1 cellular context compared by ENCODE assay signal in genomic region chr16:46690281-46691178, GRCh38.
TF ChIP-seq lines count a peak whose summit lies in the region.

No MANE protein-coding gene starts in this region.

TF ChIP-seq in HepG2, 621 proteins besides CTCF, POLR2A, EP300 and RAD21 (continued from another document and continues in another):
- TF ChIP-seq ZNF513 (CRISPR knock-in tag; conservative IDR thresholded peaks at IDR 0.05) (no peak), PBX3 (CRISPR knock-in tag; IDR thresholded peaks at IDR 0.05; ENCODE audit: borderline replicate concordance) (no peak), CCAR2 (optimal IDR thresholded peaks at IDR 0.05; ENCODE audit: low read depth, low read length) (no peak), MAFF (IDR thresholded peaks at IDR 0.05; ENCODE audit: low read depth, low read length) (no peak), ZSCAN21 (CRISPR knock-in tag; IDR thresholded peaks at IDR 0.05; ENCODE audit: borderline replicate concordance) (peak; percentile 86; the same call in 1 of the 2 replicates), ZSCAN30 (CRISPR knock-in tag; IDR thresholded peaks at IDR 0.05) (no peak), ZBTB7B (CRISPR knock-in tag; IDR thresholded peaks at IDR 0.05) (0 out of 2 replicates have a peak, but pooled peaks have one; percentile 72), RNF2 (conservative IDR thresholded peaks at IDR 0.05; ENCODE audit: low read depth) (no peak), BATF2 (CRISPR knock-in tag; IDR thresholded peaks at IDR 0.05) (0 out of 2 replicates have a peak, but pooled peaks have one; percentile 12), ZNF691 (CRISPR knock-in tag; IDR thresholded peaks at IDR 0.05; ENCODE audit: borderline replicate concordance, low read depth) (peak; percentile 77; the same call in 1 of the 2 replicates), TCF7 (IDR thresholded peaks at IDR 0.05; ENCODE audit: low read depth) (no peak), ZBTB10 (CRISPR knock-in tag; IDR thresholded peaks at IDR 0.05; ENCODE audit: borderline replicate concordance) (no peak), ZNF883 (CRISPR knock-in tag; IDR thresholded peaks at IDR 0.05; ENCODE audit: not compliant biosample characterization) (no peak), ZNF879 (CRISPR knock-in tag; IDR thresholded peaks at IDR 0.05) (no peak), KAT7 (CRISPR knock-in tag; IDR thresholded peaks at IDR 0.05; ENCODE audit: borderline replicate concordance) (peak; percentile 48; the same call in 1 of the 2 replicates), TAF15 (IDR thresholded peaks at IDR 0.05; ENCODE audit: low read depth, low read length, poor library complexity, severe bottlenecking) (no peak), CEBPZ (IDR thresholded peaks at IDR 0.05; ENCODE audit: low read length) (no peak), PRDM4 (CRISPR knock-in tag; IDR thresholded peaks at IDR 0.05; ENCODE audit: borderline replicate concordance) (no peak), ZNF441 (CRISPR knock-in tag; IDR thresholded peaks at IDR 0.05; ENCODE audit: borderline replicate concordance) (0 out of 2 replicates have a peak, but pooled peaks have one; percentile 48), ATF1 (CRISPR knock-in tag; IDR thresholded peaks at IDR 0.05) (no peak), TEF (CRISPR knock-in tag; IDR thresholded peaks at IDR 0.05) (no peak), ZNF7 (CRISPR knock-in tag; IDR thresholded peaks at IDR 0.05) (no peak), ZNF780A (CRISPR knock-in tag; IDR thresholded peaks at IDR 0.05) (no peak), KDM5A (IDR thresholded peaks at IDR 0.05; ENCODE audit: borderline replicate concordance, low read length) (no peak), FOXK2 (IDR thresholded peaks at IDR 0.05) (0 out of 2 replicates have a peak, but pooled peaks have one; percentile 25), GFI1 (CRISPR knock-in tag; IDR thresholded peaks at IDR 0.05; ENCODE audit: borderline replicate concordance) (no peak), HDAC1 (CRISPR knock-in tag; IDR thresholded peaks at IDR 0.05) (no peak), MIER2 (CRISPR knock-in tag; IDR thresholded peaks at IDR 0.05) (peak; percentile 42; the same call in 1 of the 2 replicates), SKI (IDR thresholded peaks at IDR 0.05; ENCODE audit: partially characterized antibody) (no peak), ELF3 (CRISPR knock-in tag; IDR thresholded peaks at IDR 0.05) (peak; percentile 76), LCORL (IDR thresholded peaks at IDR 0.05) (no peak), LCORL (CRISPR knock-in tag; IDR thresholded peaks at IDR 0.05) (0 out of 2 replicates have a peak, but pooled peaks have one; percentile 39), ZNF496 (CRISPR knock-in tag; IDR thresholded peaks at IDR 0.05; ENCODE audit: insufficient replicate concordance) (no peak), XRCC5 (optimal IDR thresholded peaks at IDR 0.05; ENCODE audit: low read length) (no peak), SMAD9 (CRISPR knock-in tag; IDR thresholded peaks at IDR 0.05) (0 out of 2 replicates have a peak, but pooled peaks have one; percentile 51), STAG1 (CRISPR knock-in tag; IDR thresholded peaks at IDR 0.05) (no peak), SSRP1 (CRISPR knock-in tag; IDR thresholded peaks at IDR 0.05) (no peak), ADNP (CRISPR knock-in tag; IDR thresholded peaks at IDR 0.05) (no peak), BCL6 (CRISPR knock-in tag; IDR thresholded peaks at IDR 0.05) (peak; percentile 59), MIER3 (CRISPR knock-in tag; IDR thresholded peaks at IDR 0.05; ENCODE audit: borderline replicate concordance) (peak; percentile 70; the same call in 1 of the 2 replicates), PCBP2 (optimal IDR thresholded peaks at IDR 0.05; ENCODE audit: low read depth, low read length, poor library complexity, severe bottlenecking) (no peak), GMEB1 (CRISPR knock-in tag; IDR thresholded peaks at IDR 0.05; ENCODE audit: borderline replicate concordance) (0 out of 2 replicates have a peak, but pooled peaks have one; percentile 11), SMAD3 (CRISPR knock-in tag; IDR thresholded peaks at IDR 0.05) (0 out of 2 replicates have a peak, but pooled peaks have one; percentile 29), GATA4 (IDR thresholded peaks at IDR 0.05; ENCODE audit: borderline replicate concordance, low read depth) (no peak), PRMT3 (CRISPR knock-in tag; IDR thresholded peaks at IDR 0.05; ENCODE audit: borderline replicate concordance, low read depth) (no peak), ZBTB42 (CRISPR knock-in tag; IDR thresholded peaks at IDR 0.05) (no peak), ZNF770 (CRISPR knock-in tag; IDR thresholded peaks at IDR 0.05) (no peak), SNAI1 (CRISPR knock-in tag; IDR thresholded peaks at IDR 0.05; ENCODE audit: borderline replicate concordance) (no peak), CREB1 (IDR thresholded peaks at IDR 0.05) (no peak), CREB1 (CRISPR knock-in tag; IDR thresholded peaks at IDR 0.05) (no peak), ZNF644 (CRISPR knock-in tag; IDR thresholded peaks at IDR 0.05; ENCODE audit: low read depth) (0 out of 2 replicates have a peak, but pooled peaks have one; percentile 17), BRCA1 (CRISPR knock-in tag; IDR thresholded peaks at IDR 0.05) (no peak)
